In the genomic region with DNA sequence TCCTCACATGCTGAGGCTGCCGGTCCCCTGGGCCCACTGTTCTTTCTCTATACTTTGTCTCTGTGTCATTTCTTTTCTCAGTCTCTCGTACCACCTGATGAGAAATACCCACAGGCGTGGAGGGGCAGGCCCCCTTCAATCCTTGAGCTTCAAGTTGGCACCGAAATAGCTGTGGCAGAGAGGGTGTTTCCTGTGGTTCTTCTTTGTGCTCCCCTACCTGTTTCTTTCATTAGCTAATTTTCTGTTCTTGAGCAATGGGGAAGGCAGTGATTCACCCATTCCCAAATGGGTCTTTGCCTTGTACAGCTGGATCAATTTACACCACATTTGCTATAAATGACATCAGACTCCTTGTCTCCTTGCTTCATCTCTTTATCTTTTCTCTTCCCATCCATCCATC, we compare ENCODE assay signal across 12 cellular contexts. TPM values are rescaled to one million over a fixed set of nuclear protein-coding genes. Genes with fewer than 3 reads are reported as not detected.
DNase-seq lines count a peak whose midpoint lies in the region; ATAC-seq and TF ChIP-seq lines count a peak whose summit lies in the region.
"Had no signal": no experiment of that assay in that cellular context is flagged by ENCODE, and none has a peak within 500 bp of the region (broad histone marks: within the 10 kb centered on the region; RNA-seq: fewer than 3 reads in every experiment).

No MANE protein-coding gene starts in this region.

- peaks cover 61% of the 10 kb centered on the region for H3K4me1 Mint-ChIP-seq in activated naive CD4-positive, alpha-beta T cell treated with anti-CD3 and anti-CD28 coated beads, Interleukin-2, amount 50 U/mL, for 24 hours
- peaks cover 25 to 29% of the 10 kb centered on the region in 2 donors for H3K4me1 Mint-ChIP-seq in natural killer cell treated with Interleukin-12 subunit alpha and Interleukin-12 subunit beta and Interleukin-15 and Interleukin-18, amount 100 ng/mL, for 72 hours (ENCODE audit: low read depth in 2 of 2)

- H3K27ac Mint-ChIP-seq in activated naive CD4-positive, alpha-beta T cell treated with anti-CD3 and anti-CD28 coated beads, Interleukin-2, amount 50 U/mL, for 24 hours: peak overlapping the region; percentile 96
- peak overlapping the region in 1 of 2 donors; percentile 1 for H3K27ac Mint-ChIP-seq in natural killer cell treated with Interleukin-12 subunit alpha and Interleukin-12 subunit beta and Interleukin-15 and Interleukin-18, amount 100 ng/mL, for 72 hours

- TF ChIP-seq POLR2A in Peyer's patch (IDR thresholded peaks at IDR 0.05): no peak

- TF ChIP-seq CTCF in Peyer's patch (IDR thresholded peaks at IDR 0.05): no peak

- intact Hi-C loops in cardiac septum (cut with DNase I): no loop called here

- H3K4me3 Mint-ChIP-seq in activated naive CD4-positive, alpha-beta T cell treated with anti-CD3 and anti-CD28 coated beads, Interleukin-2, amount 50 U/mL, for 24 hours: peak overlapping the region; percentile 87
- peak overlapping the region; percentile 21 for H3K4me3 Mint-ChIP-seq in natural killer cell treated with Interleukin-12 subunit alpha and Interleukin-12 subunit beta and Interleukin-15 and Interleukin-18, amount 100 ng/mL, for 72 hours

- H3K9me3 ChIP-seq in Peyer's patch: no peaks in the 10 kb centered on the region
- H3K9me3 ChIP-seq: heart right ventricle had no signal

- no peaks in the 10 kb centered on the region for H3K36me3 ChIP-seq in Peyer's patch
- H3K36me3 ChIP-seq: heart right ventricle had no signal

- H3K27ac ChIP-seq in Peyer's patch: peak overlapping the region in 1 of 4 donors; percentile 58
- H3K27ac ChIP-seq: heart right ventricle, SK-N-MC had no signal

- H3K27me3 ChIP-seq in Peyer's patch: no peaks in the 10 kb centered on the region

- no peaks in the 10 kb centered on the region for H3K4me1 ChIP-seq in Peyer's patch

- no peak overlapping the region for H3K4me3 ChIP-seq in Peyer's patch
- H3K4me3 ChIP-seq: heart right ventricle, SK-N-MC had no signal

- DNase-seq in Peyer's patch (peak in 2 of 3 donors; percentile 31 to 50), SIG-M5 treated with dmso at 0.1 percent for 504 hours (lab: John Stamatoyannopoulos, UW; ENCODE audit: unreplicated experiment) (no peak), cardiac septum (ENCODE audit: low spot score) (no peak)
- no peak for DNase-seq in natural killer cell treated with Interleukin-12 subunit alpha and Interleukin-12 subunit beta and Interleukin-15 and Interleukin-18, amount 100 ng/mL, for 72 hours (ENCODE audit: low spot score)
- DNase-seq: H7, heart right ventricle, NCI-H774 had no signal

- no peaks in the 10 kb centered on the region for H3K36me3 Mint-ChIP-seq in activated naive CD4-positive, alpha-beta T cell treated with anti-CD3 and anti-CD28 coated beads, Interleukin-2, amount 50 U/mL, for 24 hours
- no peaks in the 10 kb centered on the region for H3K36me3 Mint-ChIP-seq in natural killer cell treated with Interleukin-12 subunit alpha and Interleukin-12 subunit beta and Interleukin-15 and Interleukin-18, amount 100 ng/mL, for 72 hours

- ATAC-seq in GM18861 (IDR thresholded peaks at IDR 0.05; ENCODE audit: unreplicated experiment) (peak; percentile 41), GM18909 (IDR thresholded peaks at IDR 0.05; ENCODE audit: poor library complexity, unreplicated experiment) (no peak), GM21367 (IDR thresholded peaks at IDR 0.05; ENCODE audit: unreplicated experiment) (no peak)
- no peak for ATAC-seq in natural killer cell treated with Interleukin-12 subunit alpha and Interleukin-12 subunit beta and Interleukin-15 and Interleukin-18, amount 100 ng/mL, for 72 hours
- ATAC-seq: heart right ventricle had no signal

- no peaks in the 10 kb centered on the region for H3K9me3 Mint-ChIP-seq in activated naive CD4-positive, alpha-beta T cell treated with anti-CD3 and anti-CD28 coated beads, Interleukin-2, amount 50 U/mL, for 24 hours
- H3K9me3 Mint-ChIP-seq in natural killer cell treated with Interleukin-12 subunit alpha and Interleukin-12 subunit beta and Interleukin-15 and Interleukin-18, amount 100 ng/mL, for 72 hours: no peaks in the 10 kb centered on the region

- H3K27me3 Mint-ChIP-seq in activated naive CD4-positive, alpha-beta T cell treated with anti-CD3 and anti-CD28 coated beads, Interleukin-2, amount 50 U/mL, for 24 hours: no peaks in the 10 kb centered on the region
- peaks cover 0 to 5% of the 10 kb centered on the region in 2 donors for H3K27me3 Mint-ChIP-seq in natural killer cell treated with Interleukin-12 subunit alpha and Interleukin-12 subunit beta and Interleukin-15 and Interleukin-18, amount 100 ng/mL, for 72 hours

RNA-seq across cellular contexts. Expression of gene CYSLTR1, which starts 2.1 kb away (rescaled TPM):
- total RNA-seq in Peyer's patch (10 to 100 TPM in 1 of 4 donors, 1 to 10 TPM in 1, under 1 TPM in 2; 0.57 to 13.2 (median 1.1) TPM), cardiac septum (1.8 TPM)
- total RNA-seq in natural killer cell treated with Interleukin-12 subunit alpha and Interleukin-12 subunit beta and Interleukin-15 and Interleukin-18, amount 100 ng/mL, for 72 hours: 1 to 10 TPM; 1.5 to 7.3 TPM
- total RNA-seq: H7 had no signal

Comparison
In these comparisons a context has a peak if more than half of its experiments do, and no peak if none do; other contexts are left out.
1. DNase-seq: peak in Peyer's patch (2 of 3); none in natural killer cell treated with Interleukin-12 subunit alpha and Interleukin-12 subunit beta and Interleukin-15 and Interleukin-18, amount 100 ng/mL, for 72 hours (single experiment), SIG-M5 treated with dmso at 0.1 percent for 504 hours (single experiment) and cardiac septum (single experiment).